In genomic region chr17:73340093-73340596, GRCh38 we compare ENCODE assay signal across 9 cellular contexts. TPM values are rescaled to one million over a fixed set of nuclear protein-coding genes. Genes with fewer than 3 reads are reported as not detected.
DNase-seq lines count a peak whose midpoint lies in the region; ATAC-seq and TF ChIP-seq lines count a peak whose summit lies in the region.
"Had no signal": no experiment of that assay in that cellular context is flagged by ENCODE, and none has a peak within 500 bp of the region (broad histone marks: within the 10 kb centered on the region; RNA-seq: fewer than 3 reads in every experiment).

No MANE protein-coding gene starts in this region.

- CTCF ChIA-PET in HEK293 (lab: Yijun Ruan, JAX), result interaction anchor here (0.6 to 0.9 kb wide), 5 partner anchors 9 to 158 kb away, joined by 3 to 6 read pairs (median 3); no protein-coding TSS in a partner anchor

- H3K36me3 ChIP-seq in HEK293 (ENCODE audit: control insufficient read depth in 2 of 2, insufficient read depth in 1 of 2, low read length in 2 of 2) (no peaks in the 10 kb centered on the region), spleen (no peaks in the 10 kb centered on the region)
- H3K36me3 ChIP-seq: heart right ventricle had no signal

- ATAC-seq in HG02678 (IDR thresholded peaks at IDR 0.05; ENCODE audit: unreplicated experiment), result no peak

- POLR2A ChIA-PET in HEK293 (lab: Yijun Ruan, JAX), result interaction anchor here (0.7 kb wide), 1 partner anchor 73 kb away, joined by 5 read pairs; no protein-coding TSS in a partner anchor

- H3K9me3 ChIP-seq in HEK293 (ENCODE audit: control insufficient read depth, insufficient read depth, low read depth, low read length), result no peaks in the 10 kb centered on the region
- no peaks in the 10 kb centered on the region for H3K9me3 ChIP-seq in spleen
- H3K9me3 ChIP-seq: heart right ventricle had no signal

- no peaks in the 10 kb centered on the region; the same call in 1 of the 2 replicates for H3K4me1 ChIP-seq in HEK293 (ENCODE audit: control insufficient read depth, insufficient read depth, low read length)
- peaks cover 0 to 28% (median 3%) of the 10 kb centered on the region in 6 donors for H3K4me1 ChIP-seq in spleen

- DNase-seq in SIG-M5 treated with dmso at 0.1 percent for 504 hours (lab: John Stamatoyannopoulos, UW; ENCODE audit: unreplicated experiment) (peak; percentile 92), fibroblast of pulmonary artery (ENCODE audit: low read depth) (peak; percentile 95), spleen (no peak), substantia nigra (lab: John Stamatoyannopoulos, UW) (no peak), NCI-H187 treated with DMSO at 0.1 percent for 48 hours (lab: John Stamatoyannopoulos, UW) (no peak), NCI-H1092 treated with DMSO at 0.1 percent for 48 hours (lab: John Stamatoyannopoulos, UW) (no peak)
- DNase-seq: heart right ventricle had no signal

- TF ChIP-seq POLR2A in spleen (IDR thresholded peaks at IDR 0.05), result no peak

- H3K27ac ChIP-seq in HEK293 (ENCODE audit: extremely low read depth, low read depth, low read length), result no peak overlapping the region
- peak overlapping the region in 5 of 8 donors; percentile 27 to 67 (median 39) for H3K27ac ChIP-seq in spleen
- no peak overlapping the region for H3K27ac ChIP-seq in substantia nigra (ENCODE audit: low read depth, low read length, poor library complexity, severe bottlenecking)

- intact Hi-C loops in spleen (cut with DNase I; ENCODE audit: low total_unique reads), result no loop called here

- 61 to 82% (median 63%) methylated on average over 7 of the region's 7 CpGs for WGBS in spleen, 5 donors

- H3K4me3 ChIP-seq in HEK293 (ENCODE audit: low read depth, low read length), result no peak overlapping the region
- H3K4me3 ChIP-seq in fibroblast of pulmonary artery (replicated peaks; ENCODE audit: low read depth, low read length), result no peak overlapping the region
- H3K4me3 ChIP-seq in spleen, result no peak overlapping the region
- H3K4me3 ChIP-seq: heart right ventricle had no signal

- no peak for TF ChIP-seq CTCF in HEK293 (tag by site-specific recombination; IDR thresholded peaks at IDR 0.05)
- TF ChIP-seq CTCF in fibroblast of pulmonary artery (IDR thresholded peaks at IDR 0.05; ENCODE audit: low read length, missing control alignments), result peak; percentile 53
- peak in 3 of 11 experiments; percentile 19 to 30 (median 28) for TF ChIP-seq CTCF in spleen (IDR thresholded peaks at IDR 0.05 in 8 of 11, conservative IDR thresholded peaks at IDR 0.05 in 3 of 11)

- H3K27me3 ChIP-seq in spleen (replicated peaks in 1 of 7), result peaks cover 0 to 16% (median 0%) of the 10 kb centered on the region in 7 donors
- H3K27me3 ChIP-seq: heart right ventricle had no signal

TF ChIP-seq in HEK293, 187 proteins besides CTCF, POLR2A, EP300 and RAD21:
- TF ChIP-seq PRDM1 (tag by site-specific recombination; IDR thresholded peaks at IDR 0.05), result peak; percentile 65; the same call in 1 of the 2 replicates
- no peak for TF ChIP-seq KLF10 (tag by site-specific recombination; IDR thresholded peaks at IDR 0.05)

RNA-seq across cellular contexts. Expression of gene CDC42EP4, which starts 28.3 kb away (rescaled TPM):
- 10 to 100 TPM; 31.9 to 69.6 (median 50.1) TPM for total RNA-seq in spleen
- 10 to 100 TPM in 2 of 3 donors, 1 to 10 TPM in 1; 7.9 to 14.0 (median 13.9) TPM for polyA plus RNA-seq in spleen

Comparison
In these comparisons a context has a peak if more than half of its experiments do, and no peak if none do; other contexts are left out.
1. H3K27ac ChIP-seq: peak in spleen (5 of 8); none in HEK293 (single experiment) and substantia nigra (single experiment).
2. DNase-seq: peak in SIG-M5 treated with dmso at 0.1 percent for 504 hours (single experiment) and fibroblast of pulmonary artery (single experiment); none in spleen (single experiment), substantia nigra (0 of 49), NCI-H187 treated with DMSO at 0.1 percent for 48 hours (single experiment) and NCI-H1092 treated with DMSO at 0.1 percent for 48 hours (single experiment).